Comparison of ENCODE assay signal across 1 cellular context in the genomic region with DNA sequence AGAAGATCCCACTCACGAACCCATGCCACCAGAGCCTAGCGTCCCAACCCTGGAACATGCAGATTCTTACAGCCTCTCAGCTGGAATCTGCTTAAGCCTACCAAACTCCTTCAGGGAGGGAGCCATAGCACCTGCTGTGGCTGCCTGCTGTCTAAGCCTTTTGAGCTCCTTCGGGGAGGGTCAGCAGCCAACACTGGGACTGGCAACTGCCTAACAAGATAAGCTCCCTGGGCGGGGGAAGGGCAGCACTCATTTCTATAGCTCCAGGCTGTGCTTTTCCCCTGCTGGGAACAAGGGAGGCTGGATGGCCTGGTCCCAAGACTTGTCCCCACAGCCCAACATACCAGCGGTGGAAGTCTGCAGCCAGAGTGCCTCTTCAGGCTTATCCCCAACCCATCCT.
TF ChIP-seq lines count a peak whose summit lies in the region.

No MANE protein-coding gene starts in this region.

TF ChIP-seq in GM23338, 12 proteins besides CTCF, POLR2A, EP300 and RAD21 (continued from another document):
- TF ChIP-seq, protein P1, sequence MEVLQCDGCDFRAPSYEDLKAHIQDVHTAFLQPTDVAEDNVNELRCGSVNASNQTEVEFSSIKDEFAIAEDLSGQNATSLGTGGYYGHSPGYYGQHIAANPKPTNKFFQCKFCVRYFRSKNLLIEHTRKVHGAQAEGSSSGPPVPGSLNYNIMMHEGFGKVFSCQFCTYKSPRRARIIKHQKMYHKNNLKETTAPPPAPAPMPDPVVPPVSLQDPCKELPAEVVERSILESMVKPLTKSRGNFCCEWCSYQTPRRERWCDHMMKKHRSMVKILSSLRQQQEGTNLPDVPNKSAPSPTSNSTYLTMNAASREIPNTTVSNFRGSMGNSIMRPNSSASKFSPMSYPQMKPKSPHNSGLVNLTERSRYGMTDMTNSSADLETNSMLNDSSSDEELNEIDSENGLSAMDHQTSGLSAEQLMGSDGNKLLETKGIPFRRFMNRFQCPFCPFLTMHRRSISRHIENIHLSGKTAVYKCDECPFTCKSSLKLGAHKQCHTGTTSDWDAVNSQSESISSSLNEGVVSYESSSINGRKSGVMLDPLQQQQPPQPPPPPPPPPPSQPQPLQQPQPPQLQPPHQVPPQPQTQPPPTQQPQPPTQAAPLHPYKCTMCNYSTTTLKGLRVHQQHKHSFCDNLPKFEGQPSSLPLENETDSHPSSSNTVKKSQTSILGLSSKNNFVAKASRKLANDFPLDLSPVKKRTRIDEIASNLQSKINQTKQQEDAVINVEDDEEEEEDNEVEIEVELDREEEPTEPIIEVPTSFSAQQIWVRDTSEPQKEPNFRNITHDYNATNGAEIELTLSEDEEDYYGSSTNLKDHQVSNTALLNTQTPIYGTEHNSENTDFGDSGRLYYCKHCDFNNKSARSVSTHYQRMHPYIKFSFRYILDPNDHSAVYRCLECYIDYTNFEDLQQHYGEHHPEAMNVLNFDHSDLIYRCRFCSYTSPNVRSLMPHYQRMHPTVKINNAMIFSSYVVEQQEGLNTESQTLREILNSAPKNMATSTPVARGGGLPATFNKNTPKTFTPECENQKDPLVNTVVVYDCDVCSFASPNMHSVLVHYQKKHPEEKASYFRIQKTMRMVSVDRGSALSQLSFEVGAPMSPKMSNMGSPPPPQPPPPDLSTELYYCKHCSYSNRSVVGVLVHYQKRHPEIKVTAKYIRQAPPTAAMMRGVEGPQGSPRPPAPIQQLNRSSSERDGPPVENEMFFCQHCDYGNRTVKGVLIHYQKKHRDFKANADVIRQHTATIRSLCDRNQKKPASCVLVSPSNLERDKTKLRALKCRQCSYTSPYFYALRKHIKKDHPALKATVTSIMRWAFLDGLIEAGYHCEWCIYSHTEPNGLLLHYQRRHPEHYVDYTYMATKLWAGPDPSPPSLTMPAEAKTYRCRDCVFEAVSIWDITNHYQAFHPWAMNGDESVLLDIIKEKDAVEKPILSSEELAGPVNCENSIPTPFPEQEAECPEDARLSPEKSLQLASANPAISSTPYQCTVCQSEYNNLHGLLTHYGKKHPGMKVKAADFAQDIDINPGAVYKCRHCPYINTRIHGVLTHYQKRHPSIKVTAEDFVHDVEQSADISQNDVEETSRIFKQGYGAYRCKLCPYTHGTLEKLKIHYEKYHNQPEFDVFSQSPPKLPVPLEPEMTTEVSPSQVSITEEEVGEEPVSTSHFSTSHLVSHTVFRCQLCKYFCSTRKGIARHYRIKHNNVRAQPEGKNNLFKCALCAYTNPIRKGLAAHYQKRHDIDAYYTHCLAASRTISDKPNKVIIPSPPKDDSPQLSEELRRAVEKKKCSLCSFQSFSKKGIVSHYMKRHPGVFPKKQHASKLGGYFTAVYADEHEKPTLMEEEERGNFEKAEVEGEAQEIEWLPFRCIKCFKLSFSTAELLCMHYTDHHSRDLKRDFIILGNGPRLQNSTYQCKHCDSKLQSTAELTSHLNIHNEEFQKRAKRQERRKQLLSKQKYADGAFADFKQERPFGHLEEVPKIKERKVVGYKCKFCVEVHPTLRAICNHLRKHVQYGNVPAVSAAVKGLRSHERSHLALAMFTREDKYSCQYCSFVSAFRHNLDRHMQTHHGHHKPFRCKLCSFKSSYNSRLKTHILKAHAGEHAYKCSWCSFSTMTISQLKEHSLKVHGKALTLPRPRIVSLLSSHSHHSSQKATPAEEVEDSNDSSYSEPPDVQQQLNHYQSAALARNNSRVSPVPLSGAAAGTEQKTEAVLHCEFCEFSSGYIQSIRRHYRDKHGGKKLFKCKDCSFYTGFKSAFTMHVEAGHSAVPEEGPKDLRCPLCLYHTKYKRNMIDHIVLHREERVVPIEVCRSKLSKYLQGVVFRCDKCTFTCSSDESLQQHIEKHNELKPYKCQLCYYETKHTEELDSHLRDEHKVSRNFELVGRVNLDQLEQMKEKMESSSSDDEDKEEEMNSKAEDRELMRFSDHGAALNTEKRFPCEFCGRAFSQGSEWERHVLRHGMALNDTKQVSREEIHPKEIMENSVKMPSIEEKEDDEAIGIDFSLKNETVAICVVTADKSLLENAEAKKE (CRISPR knock-in tag; IDR thresholded peaks at IDR 0.05) = no peak
- TF ChIP-seq JUNB (IDR thresholded peaks at IDR 0.05; ENCODE audit: unreplicated experiment) = no peak
- TF ChIP-seq, protein P2, sequence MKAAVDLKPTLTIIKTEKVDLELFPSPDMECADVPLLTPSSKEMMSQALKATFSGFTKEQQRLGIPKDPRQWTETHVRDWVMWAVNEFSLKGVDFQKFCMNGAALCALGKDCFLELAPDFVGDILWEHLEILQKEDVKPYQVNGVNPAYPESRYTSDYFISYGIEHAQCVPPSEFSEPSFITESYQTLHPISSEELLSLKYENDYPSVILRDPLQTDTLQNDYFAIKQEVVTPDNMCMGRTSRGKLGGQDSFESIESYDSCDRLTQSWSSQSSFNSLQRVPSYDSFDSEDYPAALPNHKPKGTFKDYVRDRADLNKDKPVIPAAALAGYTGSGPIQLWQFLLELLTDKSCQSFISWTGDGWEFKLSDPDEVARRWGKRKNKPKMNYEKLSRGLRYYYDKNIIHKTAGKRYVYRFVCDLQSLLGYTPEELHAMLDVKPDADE (IDR thresholded peaks at IDR 0.05) = no peak
TF ChIP-seq in GM23338: peak in this region for 0.
